8 cellular contexts compared by ENCODE assay signal in the genomic region with DNA sequence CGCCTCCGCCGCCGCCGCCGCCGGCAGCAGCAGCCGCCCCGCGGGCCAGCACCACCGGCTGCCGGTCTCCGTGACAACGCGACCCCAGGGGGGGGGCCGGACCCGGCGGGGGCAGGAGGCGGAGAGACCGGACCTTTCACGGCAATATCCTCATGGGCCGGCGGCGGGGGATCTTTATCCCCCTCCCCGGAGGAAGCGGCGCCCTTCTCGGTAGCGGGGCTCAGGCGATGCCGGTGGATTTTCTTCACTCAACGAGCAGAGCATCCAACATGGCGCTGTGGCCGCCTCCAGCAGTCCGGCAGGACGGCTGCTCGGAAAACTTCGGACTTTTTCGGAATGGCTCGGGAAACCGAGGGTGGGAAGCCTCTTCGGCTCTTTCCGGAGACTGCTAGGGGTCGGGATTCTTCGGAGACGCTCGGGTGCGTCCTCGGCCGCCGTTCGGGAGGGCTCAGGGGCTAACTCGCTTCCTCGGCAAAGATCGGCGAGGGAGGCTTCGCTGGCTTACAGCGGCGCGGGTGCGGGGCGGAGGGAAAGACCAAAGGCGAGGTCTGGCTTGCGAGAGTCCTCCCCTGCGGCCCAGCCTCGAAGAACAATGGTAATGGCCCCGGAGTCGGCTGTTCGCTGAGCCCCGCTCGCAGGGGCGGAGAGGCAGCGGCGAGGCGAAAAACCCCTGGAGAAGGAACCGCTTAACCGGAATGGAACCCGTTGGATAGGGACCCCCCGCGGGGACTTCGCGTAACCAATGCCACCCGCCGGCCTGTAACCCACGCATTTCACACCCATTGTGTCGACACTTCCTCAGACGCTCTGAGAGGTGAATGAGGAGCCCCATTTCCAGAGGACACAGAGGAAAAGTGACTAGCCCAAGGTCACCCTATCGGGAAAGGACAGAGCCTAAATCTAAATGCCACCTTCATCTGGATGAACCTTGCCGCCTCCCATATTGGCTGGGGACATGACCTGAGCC. TPM values are rescaled to one million over a fixed set of nuclear protein-coding genes. Genes with fewer than 3 reads are reported as not detected.
DNase-seq lines count a peak whose midpoint lies in the region; TF ChIP-seq lines count a peak whose summit lies in the region.

EIF4G3 (minus strand) TSS at position 309 of the 967 bp plus-strand sequence. CDS start 174,155 bp downstream, outside the sequence.

- peak within 1 kb of the TSS; percentile 96 for H3K4me2 ChIP-seq in MM.1S (ENCODE audit: low read depth, low read length)

- H3K27me3 Mint-ChIP-seq in nephron (ENCODE audit: low read depth) = no peaks in the 10 kb centered on the region
- H3K27me3 Mint-ChIP-seq in stimulated activated naive CD8-positive, alpha-beta T cell treated with anti-CD3 and anti-CD28 coated beads, Interleukin-15, Interleukin-2, amounts not matched to agents 100 ng/mL and 50 ng/mL, for 24 hours = no peaks in the 10 kb centered on the region

- peak within 1 kb of the TSS; percentile 80 to 97 (median 97) for H3K27ac Mint-ChIP-seq in nephron
- H3K27ac Mint-ChIP-seq in stimulated activated naive CD8-positive, alpha-beta T cell treated with anti-CD3 and anti-CD28 coated beads, Interleukin-15, Interleukin-2, amounts not matched to agents 100 ng/mL and 50 ng/mL, for 24 hours = peak within 1 kb of the TSS; percentile 94

- peak within 1 kb of the TSS; percentile 55; the same call in 1 of the 2 replicates for H3K27ac ChIP-seq in MM.1S (ENCODE audit: low read length)

- no peaks in the 10 kb centered on the region for H3K27me3 ChIP-seq in HAP-1 (ENCODE audit: low read depth)
- peaks cover 31% of the 10 kb centered on the region for H3K27me3 ChIP-seq in MM.1S (replicated peaks; ENCODE audit: insufficient read depth, low read length)

- peaks cover 6% of the 10 kb centered on the region for H3K36me3 Mint-ChIP-seq in nephron (ENCODE audit: low read depth)
- peaks cover 23% of the 10 kb centered on the region for H3K36me3 Mint-ChIP-seq in stimulated activated naive CD8-positive, alpha-beta T cell treated with anti-CD3 and anti-CD28 coated beads, Interleukin-15, Interleukin-2, amounts not matched to agents 100 ng/mL and 50 ng/mL, for 24 hours (ENCODE audit: low read depth)

- in situ Hi-C loops in HAP-1 (cut with MboI; ENCODE audit: low sequenced_read_pairs) = loop anchor here (25.0 kb wide), 1 partner anchor 190 kb away; no protein-coding TSS in a partner anchor

- no peaks in the 10 kb centered on the region for H3K4me1 ChIP-seq in ES-I3 (ENCODE audit: insufficient read depth, low read length)
- H3K4me1 ChIP-seq in HAP-1 = peaks cover 14% of the 10 kb centered on the region
- peaks cover 6% of the 10 kb centered on the region; the same call in 1 of the 2 replicates for H3K4me1 ChIP-seq in MM.1S (ENCODE audit: low read length)

- H3K9ac ChIP-seq in ES-I3 (ENCODE audit: low read depth, low read length) = peak within 1 kb of the TSS; percentile 79
- peak within 1 kb of the TSS; percentile 71 for H3K9ac ChIP-seq in MM.1S (ENCODE audit: low read length)

- H3F3A ChIP-seq in MM.1S (ENCODE audit: insufficient read depth, low read length) = peaks cover 9% of the 10 kb centered on the region

- peak; percentile 96 to 100 for DNase-seq in HAP-1 (ENCODE audit: low spot score in 2 of 2)
- DNase-seq in MM.1S = peak; percentile 97
- peak; percentile 67 for DNase-seq in SIG-M5 (lab: John Stamatoyannopoulos, UW)
- peak; percentile 79 for DNase-seq in activated gamma-delta T cell (lab: John Stamatoyannopoulos, UW)
- DNase-seq in fibroblast of the aortic adventitia (ENCODE audit: low read depth) = peak; percentile 96

- peaks cover 23% of the 10 kb centered on the region for H3K4me1 Mint-ChIP-seq in nephron
- H3K4me1 Mint-ChIP-seq in stimulated activated naive CD8-positive, alpha-beta T cell treated with anti-CD3 and anti-CD28 coated beads, Interleukin-15, Interleukin-2, amounts not matched to agents 100 ng/mL and 50 ng/mL, for 24 hours (ENCODE audit: low read depth) = peaks cover 31% of the 10 kb centered on the region

- peak within 1 kb of the TSS; percentile 86 for H3K4me3 ChIP-seq in HAP-1
- H3K4me3 ChIP-seq in MM.1S (ENCODE audit: low read length) = peak within 1 kb of the TSS; percentile 92
- peak within 1 kb of the TSS; percentile 95 for H3K4me3 ChIP-seq in fibroblast of the aortic adventitia (ENCODE audit: low read depth, low read length)

- no peaks in the 10 kb centered on the region for H4K20me1 ChIP-seq in MM.1S (ENCODE audit: insufficient read depth, low read length)

- no peaks in the 10 kb centered on the region for H3K9me3 ChIP-seq in ES-I3 (ENCODE audit: control insufficient read depth, insufficient read depth, low read length)
- H3K9me3 ChIP-seq in HAP-1 = no peaks in the 10 kb centered on the region
- no peaks in the 10 kb centered on the region for H3K9me3 ChIP-seq in MM.1S (replicated peaks; ENCODE audit: insufficient read depth, low read length)

- no peaks in the 10 kb centered on the region for H3K9me2 ChIP-seq in MM.1S (replicated peaks; ENCODE audit: insufficient read depth, low read length)

- H3K4me3 Mint-ChIP-seq in nephron = peak within 1 kb of the TSS; percentile 91 to 94 (median 91)
- peak within 1 kb of the TSS; percentile 89 for H3K4me3 Mint-ChIP-seq in stimulated activated naive CD8-positive, alpha-beta T cell treated with anti-CD3 and anti-CD28 coated beads, Interleukin-15, Interleukin-2, amounts not matched to agents 100 ng/mL and 50 ng/mL, for 24 hours

- TF ChIP-seq CTCF in MM.1S (IDR thresholded peaks at IDR 0.05; ENCODE audit: low read length) = no peak
- TF ChIP-seq CTCF in fibroblast of the aortic adventitia (IDR thresholded peaks at IDR 0.05; ENCODE audit: insufficient read depth, low read length) = no peak
- TF ChIP-seq CTCF in nephron (IDR thresholded peaks at IDR 0.05; ENCODE audit: unreplicated experiment in 3 of 3) = no peak

- peak within 1 kb of the TSS; percentile 97 for H2AFZ ChIP-seq in MM.1S (ENCODE audit: low read length)

- peaks cover 29% of the 10 kb centered on the region for H3K79me2 ChIP-seq in MM.1S (ENCODE audit: low read length)

- H3K36me3 ChIP-seq in ES-I3 (ENCODE audit: insufficient read depth, low read length) (no peaks in the 10 kb centered on the region), HAP-1 (replicated peaks) (peaks cover 9% of the 10 kb centered on the region), MM.1S (replicated peaks; ENCODE audit: insufficient read depth, low read length) (no peaks in the 10 kb centered on the region)

- no peaks in the 10 kb centered on the region for H3K9me3 Mint-ChIP-seq in nephron
- H3K9me3 Mint-ChIP-seq in stimulated activated naive CD8-positive, alpha-beta T cell treated with anti-CD3 and anti-CD28 coated beads, Interleukin-15, Interleukin-2, amounts not matched to agents 100 ng/mL and 50 ng/mL, for 24 hours = no peaks in the 10 kb centered on the region

RNA-seq across cellular contexts. Expression of gene EIF4G3, which starts in this region (rescaled TPM):
- total RNA-seq in fibroblast of the aortic adventitia (ENCODE audit: low replicate concordance) = 58.6 and 80.6 TPM in 2 replicates

Comparison
In these comparisons a context has a peak if more than half of its experiments do, and no peak if none do; other contexts are left out.
1. Peak in every context shown above with its lines: DNase-seq, H3K4me3 ChIP-seq and H3K27ac ChIP-seq.